Comparison of ENCODE assay signal across 1 cellular context in the genomic region with DNA sequence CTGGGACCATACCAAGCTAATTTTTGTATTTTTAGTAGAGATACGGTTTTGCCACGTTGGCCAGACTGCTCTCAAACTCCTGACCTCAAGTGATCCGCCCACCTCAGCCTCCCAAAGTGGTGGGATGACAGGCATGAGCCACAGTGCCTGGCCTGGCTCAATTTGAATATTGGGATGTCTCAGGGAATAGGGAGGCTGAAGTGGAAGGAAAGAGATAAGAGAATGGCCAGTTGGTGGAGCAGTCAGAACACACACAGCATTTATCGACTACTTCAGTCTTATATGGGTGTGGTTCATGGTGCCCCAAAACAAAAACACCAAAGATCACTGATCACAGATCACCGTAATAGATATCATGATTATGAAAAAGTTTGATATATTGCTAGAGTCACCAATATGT.
TF ChIP-seq lines count a peak whose summit lies in the region.

No MANE protein-coding gene starts in this region.

TF ChIP-seq in IMR-90, 13 proteins besides CTCF, POLR2A, EP300 and RAD21 (continued from another document):
- TF ChIP-seq MXI1 (IDR thresholded peaks at IDR 0.05; ENCODE audit: borderline replicate concordance, low read depth, low read length) (no peak), MAFK (IDR thresholded peaks at IDR 0.05; ENCODE audit: low read depth, low read length) (no peak), RFX5 (IDR thresholded peaks at IDR 0.05; ENCODE audit: low read depth, low read length) (no peak), MAZ (IDR thresholded peaks at IDR 0.05; ENCODE audit: borderline replicate concordance, low read depth, low read length) (no peak), BHLHE40 (IDR thresholded peaks at IDR 0.05; ENCODE audit: low read depth, low read length) (no peak), CHD1 (IDR thresholded peaks at IDR 0.05; ENCODE audit: low read depth, low read length) (no peak), NFE2L2 (IDR thresholded peaks at IDR 0.05; ENCODE audit: low read depth, low read length) (no peak), FOS (IDR thresholded peaks at IDR 0.05; ENCODE audit: low read depth, low read length) (no peak), RCOR1 (IDR thresholded peaks at IDR 0.05; ENCODE audit: insufficient replicate concordance, low read length) (no peak), SMC3 (IDR thresholded peaks at IDR 0.05; ENCODE audit: low read depth, low read length) (no peak)
